Comparison of ENCODE assay signal across 17 cellular contexts in genomic region chr3:74642876-74643275, GRCh38. TPM values are rescaled to one million over a fixed set of nuclear protein-coding genes. Genes with fewer than 3 reads are reported as not detected.
DNase-seq lines count a peak whose midpoint lies in the region; ATAC-seq, FAIRE-seq and TF ChIP-seq lines count a peak whose summit lies in the region.
"Had no signal": no experiment of that assay in that cellular context is flagged by ENCODE, and none has a peak within 500 bp of the region (broad histone marks: within the 10 kb centered on the region; RNA-seq: fewer than 3 reads in every experiment).

No MANE protein-coding gene starts in this region.

- CTCF ChIA-PET in WTC11 (lab: Charles Lee): no interaction called here

- H3K27me3 ChIP-seq in GM23248 (replicated peaks; ENCODE audit: insufficient read depth) (no peaks in the 10 kb centered on the region), adipocyte (replicated peaks; ENCODE audit: control insufficient read depth, insufficient read depth, low read length) (no peaks in the 10 kb centered on the region), gastrocnemius medialis (no peaks in the 10 kb centered on the region)

- no peaks in the 10 kb centered on the region for H3K9me2 ChIP-seq in GM23248 (ENCODE audit: insufficient read depth)

- H3K27me3 Mint-ChIP-seq in WTC11 (ENCODE audit: low read depth): no peaks in the 10 kb centered on the region

- H3K4me3 Mint-ChIP-seq in WTC11: no peak overlapping the region
- H3K4me3 Mint-ChIP-seq: CD8-positive, alpha-beta T cell had no signal

- peak overlapping the region; percentile 61 for H2AFZ ChIP-seq in GM23248

- 0 out of 2 replicates have a peak overlapping the region, but pooled peaks have one; percentile 4 for H3K9ac ChIP-seq in GM23248
- H3K9ac ChIP-seq in adipocyte (ENCODE audit: low read length): peak overlapping the region; percentile 59

- H3K36me3 Mint-ChIP-seq in WTC11: no peaks in the 10 kb centered on the region
- H3K36me3 Mint-ChIP-seq: CD8-positive, alpha-beta T cell had no signal

- DNase-seq in GM23248 (peak; percentile 71), adipocyte (ENCODE audit: low read depth) (no peak), frontal cortex (ENCODE audit: low spot score in 2 of 2) (no peak), gastrocnemius medialis (no peak), WTC11 (ENCODE audit: low spot score) (no peak), GM19240 (ENCODE audit: insufficient read length, low spot score) (no peak), cortex of kidney (lab: John Stamatoyannopoulos, UW) (no peak)
- DNase-seq: CD8-positive, alpha-beta T cell; DMS79 treated with DMSO at 0.1 percent for 48 hours; GDM1; H7; Karpas-422; NCI-H1105 treated with DMSO at 0.1 percent for 48 hours; NCI-H187; NCI-H748 treated with DMSO at 0.1 percent for 48 hours; PC-3 had no signal

- H3K4me1 ChIP-seq in GM23248 (ENCODE audit: insufficient read depth): peaks cover 35% of the 10 kb centered on the region
- H3K4me1 ChIP-seq in adipocyte (ENCODE audit: control insufficient read depth, insufficient read depth, low read length): peaks cover 15% of the 10 kb centered on the region
- peaks cover 3 to 15% of the 10 kb centered on the region in 2 donors for H3K4me1 ChIP-seq in gastrocnemius medialis

- intact Hi-C loops in gastrocnemius medialis (cut with DNase I; ENCODE audit: low total_unique reads): no loop called here

- no peak for TF ChIP-seq CTCF in gastrocnemius medialis (IDR thresholded peaks at IDR 0.05 in 4 of 5, conservative IDR thresholded peaks at IDR 0.05 in 1 of 5)
- TF ChIP-seq CTCF in WTC11 (IDR thresholded peaks at IDR 0.05): no peak

- peak; percentile 58 for FAIRE-seq in frontal cortex (lab: Jason Lieb, UNC)
- FAIRE-seq: GM12892 had no signal

- in situ Hi-C loops in GM23248 (cut with MboI) (loop anchor here (25.0 kb wide), 1 partner anchor 781 kb away; no protein-coding TSS in a partner anchor), gastrocnemius medialis (cut with MboI; ENCODE audit: low sequenced_read_pairs in 4 of 4) (no loop called here)

- POLR2A ChIA-PET in WTC11 (lab: Charles Lee): no interaction called here

- H3K9me3 ChIP-seq in GM23248 (ENCODE audit: low read depth): no peaks in the 10 kb centered on the region
- no peaks in the 10 kb centered on the region for H3K9me3 ChIP-seq in adipocyte (ENCODE audit: control insufficient read depth, low read length)
- H3K9me3 ChIP-seq in gastrocnemius medialis: no peaks in the 10 kb centered on the region

- WGBS in GM23248 (ENCODE audit: low coverage in 1 of 2, low lambda C conversion rate in 2 of 2, missing lambda C conversion rate in 2 of 2), 2 experiments: 3% methylated on average over 1 of the region's 1 CpG

- TF ChIP-seq POLR2A in gastrocnemius medialis (IDR thresholded peaks at IDR 0.05): no peak

- H3F3A ChIP-seq in GM23248 (ENCODE audit: insufficient read depth): no peaks in the 10 kb centered on the region

- H3K9me3 Mint-ChIP-seq in WTC11: no peaks in the 10 kb centered on the region

- no peak overlapping the region for H3K27ac Mint-ChIP-seq in WTC11
- H3K27ac Mint-ChIP-seq: CD8-positive, alpha-beta T cell had no signal

- H4K20me1 ChIP-seq in GM23248 (ENCODE audit: insufficient read depth): no peaks in the 10 kb centered on the region

- H3K4me3 ChIP-seq in GM23248 (no peak overlapping the region), adipocyte (ENCODE audit: low read length) (no peak overlapping the region), gastrocnemius medialis (no peak overlapping the region)

- peak overlapping the region; percentile 6 for H3K4me2 ChIP-seq in GM23248 (ENCODE audit: unreplicated experiment)

- no peaks in the 10 kb centered on the region; the same call in 1 of the 2 replicates for H3K4me1 Mint-ChIP-seq in WTC11

- no peaks in the 10 kb centered on the region for H3K79me2 ChIP-seq in GM23248 (ENCODE audit: insufficient read depth)

- H3K27ac ChIP-seq in GM23248: no peak overlapping the region
- peak overlapping the region; percentile 6 to 83 (median 61) for H3K27ac ChIP-seq in gastrocnemius medialis

- no peaks in the 10 kb centered on the region for H3K36me3 ChIP-seq in GM23248 (ENCODE audit: low read depth)
- no peaks in the 10 kb centered on the region for H3K36me3 ChIP-seq in adipocyte (ENCODE audit: control insufficient read depth, insufficient read depth, low read length, severe bottlenecking)
- no peaks in the 10 kb centered on the region for H3K36me3 ChIP-seq in gastrocnemius medialis

- ATAC-seq in gastrocnemius medialis (peak in 1 of 2 donors; percentile 20), WTC11 (no peak)
- ATAC-seq: CD8-positive, alpha-beta T cell; PC-3 had no signal

TF ChIP-seq in WTC11, 78 proteins besides CTCF, POLR2A, EP300 and RAD21:
- TF ChIP-seq TCF7 (CRISPR knock-in tag; IDR thresholded peaks at IDR 0.05; ENCODE audit: low read depth) (no peak), ELF4 (CRISPR knock-in tag; IDR thresholded peaks at IDR 0.05; ENCODE audit: low read depth) (no peak), ATF2 (CRISPR knock-in tag; IDR thresholded peaks at IDR 0.05; ENCODE audit: borderline replicate concordance, low read depth) (no peak), SMAD3 (CRISPR knock-in tag; IDR thresholded peaks at IDR 0.05; ENCODE audit: borderline replicate concordance) (no peak), ZNF219 (CRISPR knock-in tag; IDR thresholded peaks at IDR 0.05; ENCODE audit: borderline replicate concordance) (no peak), SMAD4 (CRISPR knock-in tag; IDR thresholded peaks at IDR 0.05) (no peak), NR1H2 (CRISPR knock-in tag; IDR thresholded peaks at IDR 0.05) (no peak), ERG (CRISPR knock-in tag; IDR thresholded peaks at IDR 0.05) (no peak), MYBL2 (CRISPR knock-in tag; IDR thresholded peaks at IDR 0.05) (no peak), ZNF423 (CRISPR knock-in tag; IDR thresholded peaks at IDR 0.05) (no peak), CDX4 (CRISPR knock-in tag; IDR thresholded peaks at IDR 0.05; ENCODE audit: borderline replicate concordance) (no peak), E2F5 (CRISPR knock-in tag; IDR thresholded peaks at IDR 0.05) (no peak), ZNF671 (CRISPR knock-in tag; IDR thresholded peaks at IDR 0.05) (no peak)
TF ChIP-seq in WTC11: peak in this region for 0.

RNA-seq across cellular contexts. Expression of gene CNTN3, which starts 28.4 kb away (rescaled TPM):
- 18.5 and 24.4 TPM in 2 replicates for total RNA-seq in GM23248 (2014; rRNA removed; shearing (Covaris generic))
- polyA plus RNA-seq in GM23248 (2016; fragmentation: Nextera tagmentation; extraction: Ambion mirVana): 4.3 and 5.6 TPM in 2 replicates
- total RNA-seq in frontal cortex (50.1 TPM), gastrocnemius medialis (under 1 TPM in 3 of 4 donors, not detected in 1; 0.24 to 0.49 (median 0.36) TPM), WTC11 (2021) (0.14 to 0.17 TPM (median 0.14 TPM) in 3 replicates)
- total RNA-seq: CD8-positive, alpha-beta T cell; PC-3 had no signal

Comparison
In these comparisons a context has a peak if more than half of its experiments do, and no peak if none do; other contexts are left out.
1. RNA of gene CNTN3, which starts 28.4 kb away (total RNA-seq): 50.1 TPM in frontal cortex (single experiment) and 18.5 to 24.4 TPM in GM23248; 0.24 to 0.49 TPM in gastrocnemius medialis and 0.14 to 0.17 TPM in WTC11; every median in the first group is over 10 times any median in the second.